ENCODE assay signal across 18 cellular contexts in the genomic region with DNA sequence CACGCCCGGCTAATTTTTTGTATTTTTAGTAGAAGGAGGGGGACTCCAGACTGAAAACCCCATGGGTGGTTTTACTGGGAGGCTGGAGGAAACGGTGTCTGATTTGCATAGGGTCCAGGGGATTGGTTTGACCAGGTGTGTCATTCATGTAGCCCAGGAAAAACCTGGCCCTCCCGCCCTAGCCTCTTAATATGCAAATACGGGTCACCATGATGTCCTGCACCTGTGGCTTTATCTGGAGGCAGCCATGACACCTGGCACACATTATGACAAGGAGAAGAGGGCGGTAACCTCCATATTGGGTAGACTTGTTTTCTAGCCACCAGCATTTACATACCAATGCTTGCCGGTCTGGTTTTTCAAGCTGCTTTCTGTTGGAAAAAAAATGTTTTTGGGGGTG.
DNase-seq lines count a peak whose midpoint lies in the region; ATAC-seq and TF ChIP-seq lines count a peak whose summit lies in the region.
"Had no signal": no experiment of that assay in that cellular context is flagged by ENCODE, and none has a peak within 500 bp of the region (broad histone marks: within the 10 kb centered on the region; RNA-seq: fewer than 3 reads in every experiment).

No MANE protein-coding gene starts in this region.

- H3K4me3 ChIP-seq in Peyer's patch = no peak overlapping the region
- no peak overlapping the region for H3K4me3 ChIP-seq in tibial nerve
- H3K4me3 ChIP-seq: upper lobe of left lung had no signal

- 82 to 85% methylated on average over 7 of the region's 7 CpGs for WGBS in tibial nerve, 2 donors

- H3K27me3 ChIP-seq in Peyer's patch = no peaks in the 10 kb centered on the region
- peaks cover 0 to 4% of the 10 kb centered on the region in 2 donors for H3K27me3 ChIP-seq in tibial nerve
- H3K27me3 ChIP-seq: right lobe of liver, upper lobe of left lung had no signal

- no peaks in the 10 kb centered on the region for H3K9me3 ChIP-seq in Peyer's patch
- H3K9me3 ChIP-seq in tibial nerve = no peaks in the 10 kb centered on the region
- H3K9me3 ChIP-seq: right lobe of liver, upper lobe of left lung had no signal

- DNase-seq in HT-29 (ENCODE audit: low spot score) (peak; percentile 2), Peyer's patch (peak in 2 of 3 donors; percentile 53 to 62), kidney tubule cell (ENCODE audit: low spot score) (peak; percentile 43), NCI-H128 (lab: John Stamatoyannopoulos, UW; ENCODE audit: unreplicated experiment) (no peak), tibial nerve (ENCODE audit: low spot score in 2 of 2) (no peak)
- DNase-seq: activated CD4-positive, alpha-beta T cell treated with anti-CD3 and anti-CD28 coated beads for 48 hours; activated naive CD8-positive, alpha-beta T cell treated with anti-CD3 and anti-CD28 coated beads, Interleukin-2, amount 50 U/mL, for 24 hours; activated T-cell treated with anti-CD3 and anti-CD28 coated beads, Interleukin-2, amount 50 U/mL, for 72 hours; effector memory CD4-positive, alpha-beta T cell; NCI-H187 treated with DMSO at 0.1 percent for 48 hours; right lobe of liver; SHP77; stimulated activated CD4-positive, alpha-beta T cell treated with anti-CD3 and anti-CD28 coated beads, Interleukin-4, amount 100 ng/mL, for 1 hour; T1000; upper lobe of left lung had no signal

- H3K36me3 ChIP-seq in Peyer's patch = no peaks in the 10 kb centered on the region
- H3K36me3 ChIP-seq in tibial nerve = no peaks in the 10 kb centered on the region
- H3K36me3 ChIP-seq: right lobe of liver, upper lobe of left lung had no signal

- H3K27ac ChIP-seq in Peyer's patch = no peak overlapping the region
- H3K27ac ChIP-seq in tibial nerve = no peak overlapping the region
- H3K27ac ChIP-seq: upper lobe of left lung had no signal

- no peak for TF ChIP-seq POLR2A in Peyer's patch (IDR thresholded peaks at IDR 0.05)
- TF ChIP-seq POLR2A in tibial nerve (IDR thresholded peaks at IDR 0.05) = no peak

- TF ChIP-seq CTCF in Peyer's patch (IDR thresholded peaks at IDR 0.05) (no peak), tibial nerve (IDR thresholded peaks at IDR 0.05) (no peak)

- no peaks in the 10 kb centered on the region for H3K4me1 ChIP-seq in Peyer's patch
- no peaks in the 10 kb centered on the region for H3K4me1 ChIP-seq in tibial nerve
- H3K4me1 ChIP-seq: upper lobe of left lung had no signal

- no peak for TF ChIP-seq EP300 in tibial nerve (IDR thresholded peaks at IDR 0.05)

- ATAC-seq in GM18861 (IDR thresholded peaks at IDR 0.05; ENCODE audit: unreplicated experiment) (peak; percentile 56), HG02571 (IDR thresholded peaks at IDR 0.05; ENCODE audit: unreplicated experiment) (no peak), GM21526 (IDR thresholded peaks at IDR 0.05; ENCODE audit: low FRiP score, unreplicated experiment) (no peak)
- ATAC-seq: activated naive CD8-positive, alpha-beta T cell treated with anti-CD3 and anti-CD28 coated beads, Interleukin-2, amount 50 U/mL, for 24 hours; activated T-cell treated with anti-CD3 and anti-CD28 coated beads, Interleukin-2, amount 50 U/mL, for 72 hours had no signal

Comparison
In these comparisons a context has a peak if more than half of its experiments do, and no peak if none do; other contexts are left out.
1. DNase-seq: peak in HT-29 (single experiment), Peyer's patch (2 of 3) and kidney tubule cell (single experiment); none in NCI-H128 (single experiment) and tibial nerve (0 of 2).